Comparison of ENCODE assay signal across 12 cellular contexts in the genomic region with DNA sequence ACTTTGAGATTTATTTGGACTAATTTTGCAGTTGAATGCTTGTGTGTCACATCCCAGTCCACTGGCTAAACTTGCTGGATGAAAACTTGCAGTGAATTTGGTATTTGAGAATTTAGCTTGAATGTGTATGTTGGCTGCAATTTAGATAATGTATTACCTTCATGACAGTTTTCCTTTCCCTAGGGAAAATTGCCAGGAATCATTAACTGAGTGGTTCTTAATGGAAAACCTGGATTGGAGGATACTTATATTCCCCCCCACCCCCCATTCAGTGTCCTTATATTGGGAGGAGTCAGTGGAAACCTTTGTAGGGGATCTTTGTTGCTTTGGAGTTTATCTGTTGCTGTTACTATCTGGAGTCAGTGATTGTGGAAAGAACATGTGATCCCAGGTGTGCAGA.
DNase-seq lines count a peak whose midpoint lies in the region; TF ChIP-seq lines count a peak whose summit lies in the region.
"Had no signal": no experiment of that assay in that cellular context is flagged by ENCODE, and none has a peak within 500 bp of the region (broad histone marks: within the 10 kb centered on the region; RNA-seq: fewer than 3 reads in every experiment).

No MANE protein-coding gene starts in this region.

- H3K9me2 ChIP-seq in neural cell (ENCODE audit: insufficient read depth, low read length), result no peaks in the 10 kb centered on the region

- H3K4me2 ChIP-seq in neural cell (ENCODE audit: low read length), result peak overlapping the region; percentile 54

- no peak overlapping the region for H3K27ac Mint-ChIP-seq in Calu3 (ENCODE audit: unreplicated experiment)
- H3K27ac Mint-ChIP-seq in dendritic cell treated with granulocyte-macrophage colony-stimulating factor and Interleukin-4, amounts not matched to agents 40 ng/mL and 50 ng/mL, for 4 days, result no peak overlapping the region

- H2AFZ ChIP-seq in neural cell (ENCODE audit: low read depth, low read length), result no peak overlapping the region

- no peaks in the 10 kb centered on the region for H3K9me3 Mint-ChIP-seq in Calu3 (ENCODE audit: low read depth, unreplicated experiment)
- H3K9me3 Mint-ChIP-seq in dendritic cell treated with granulocyte-macrophage colony-stimulating factor and Interleukin-4, amounts not matched to agents 40 ng/mL and 50 ng/mL, for 4 days, result peaks cover 11% of the 10 kb centered on the region

- H3K4me3 ChIP-seq in neural cell (ENCODE audit: low read length), result peak overlapping the region; percentile 73
- no peak overlapping the region for H3K4me3 ChIP-seq in SJCRH30

- peaks cover 24% of the 10 kb centered on the region for H3K36me3 Mint-ChIP-seq in Calu3 (ENCODE audit: insufficient read depth, unreplicated experiment)
- H3K36me3 Mint-ChIP-seq in dendritic cell treated with granulocyte-macrophage colony-stimulating factor and Interleukin-4, amounts not matched to agents 40 ng/mL and 50 ng/mL, for 4 days (ENCODE audit: low read depth), result peaks cover 40% of the 10 kb centered on the region

- peak overlapping the region; percentile 91 for H3K4me3 Mint-ChIP-seq in Calu3 (ENCODE audit: low read depth, unreplicated experiment)
- H3K4me3 Mint-ChIP-seq in dendritic cell treated with granulocyte-macrophage colony-stimulating factor and Interleukin-4, amounts not matched to agents 40 ng/mL and 50 ng/mL, for 4 days, result peak overlapping the region; percentile 17

- no peak for TF ChIP-seq EP300 in neural cell (conservative IDR thresholded peaks at IDR 0.05; ENCODE audit: poor library complexity, severe bottlenecking)

- H3K36me3 ChIP-seq in neural cell (ENCODE audit: insufficient read depth, low read length) (no peaks in the 10 kb centered on the region), SJCRH30 (no peaks in the 10 kb centered on the region)
- H3K36me3 ChIP-seq: sigmoid colon had no signal

- H3K79me2 ChIP-seq in neural cell (replicated peaks; ENCODE audit: insufficient read depth, low read length), result peaks cover 22% of the 10 kb centered on the region

- no peak overlapping the region for H3K9ac ChIP-seq in neural cell (ENCODE audit: low read length)

- TF ChIP-seq RAD21 in neural cell (conservative IDR thresholded peaks at IDR 0.05), result no peak

- H3K27me3 ChIP-seq in neural cell (ENCODE audit: insufficient read depth, low read depth, low read length) (no peaks in the 10 kb centered on the region), SJCRH30 (no peaks in the 10 kb centered on the region)
- H3K27me3 ChIP-seq: sigmoid colon had no signal

- H4K20me1 ChIP-seq in neural cell (ENCODE audit: insufficient read depth), result no peaks in the 10 kb centered on the region

- CTCF ChIA-PET in Calu3 (lab: Charles Lee), result no interaction called here

- TF ChIP-seq CTCF in Calu3 (IDR thresholded peaks at IDR 0.05; ENCODE audit: unreplicated experiment) (no peak), neural cell (IDR thresholded peaks at IDR 0.05; ENCODE audit: poor library complexity, severe bottlenecking) (no peak)

- H3K4me1 Mint-ChIP-seq in Calu3 (ENCODE audit: low read depth, unreplicated experiment), result no peaks in the 10 kb centered on the region
- peaks cover 26% of the 10 kb centered on the region for H3K4me1 Mint-ChIP-seq in dendritic cell treated with granulocyte-macrophage colony-stimulating factor and Interleukin-4, amounts not matched to agents 40 ng/mL and 50 ng/mL, for 4 days (ENCODE audit: low read depth)

- intact Hi-C loops in Calu3 (cut with micrococcal nuclease; ENCODE audit: unreplicated experiment), result no loop called here
- intact Hi-C loops in dendritic cell treated with granulocyte-macrophage colony-stimulating factor and Interleukin-4, amounts not matched to agents 40 ng/mL and 50 ng/mL, for 4 days (cut with micrococcal nuclease), result loop anchor here (10.0 kb wide), 1 partner anchor 48 kb away; no protein-coding TSS in a partner anchor

- no peaks in the 10 kb centered on the region for H3K27me3 Mint-ChIP-seq in Calu3 (ENCODE audit: unreplicated experiment)
- no peaks in the 10 kb centered on the region for H3K27me3 Mint-ChIP-seq in dendritic cell treated with granulocyte-macrophage colony-stimulating factor and Interleukin-4, amounts not matched to agents 40 ng/mL and 50 ng/mL, for 4 days

- DNase-seq in Calu3 (no peak), NCI-H1048 (lab: John Stamatoyannopoulos, UW) (peak; percentile 12), substantia nigra (lab: John Stamatoyannopoulos, UW) (no peak), cerebellum (ENCODE audit: low spot score) (no peak), SJCRH30 (no peak), OCI-M2 (lab: John Stamatoyannopoulos, UW; ENCODE audit: unreplicated experiment) (no peak)
- DNase-seq: activated effector memory CD4-positive, alpha-beta T cell treated with Interleukin-2 at 50 U/mL for 16 hours; foreskin melanocyte; RPMI8226; sigmoid colon had no signal

- H3K9me3 ChIP-seq in neural cell (ENCODE audit: low read length) (no peaks in the 10 kb centered on the region), SJCRH30 (replicated peaks) (0 out of 2 replicates have a peak, but pooled peaks cover 2% of the 10 kb centered on the region)
- H3K9me3 ChIP-seq: sigmoid colon had no signal

- BruUV-seq in Calu3 (replicated peaks; lab: Mats Ljungman, UMichigan), result no TSS peak

- no peaks in the 10 kb centered on the region for H3F3A ChIP-seq in neural cell (ENCODE audit: insufficient read depth, low read length, poor library complexity, severe bottlenecking)

- H3K4me1 ChIP-seq in SJCRH30, result no peaks in the 10 kb centered on the region

- H3K27ac ChIP-seq in neural cell (ENCODE audit: low read length) (no peak overlapping the region), substantia nigra (ENCODE audit: low read depth, low read length, poor library complexity, severe bottlenecking) (no peak overlapping the region), SJCRH30 (no peak overlapping the region)

TF ChIP-seq in neural cell, 6 proteins besides CTCF, POLR2A, EP300 and RAD21:
- TF ChIP-seq, protein P1, sequence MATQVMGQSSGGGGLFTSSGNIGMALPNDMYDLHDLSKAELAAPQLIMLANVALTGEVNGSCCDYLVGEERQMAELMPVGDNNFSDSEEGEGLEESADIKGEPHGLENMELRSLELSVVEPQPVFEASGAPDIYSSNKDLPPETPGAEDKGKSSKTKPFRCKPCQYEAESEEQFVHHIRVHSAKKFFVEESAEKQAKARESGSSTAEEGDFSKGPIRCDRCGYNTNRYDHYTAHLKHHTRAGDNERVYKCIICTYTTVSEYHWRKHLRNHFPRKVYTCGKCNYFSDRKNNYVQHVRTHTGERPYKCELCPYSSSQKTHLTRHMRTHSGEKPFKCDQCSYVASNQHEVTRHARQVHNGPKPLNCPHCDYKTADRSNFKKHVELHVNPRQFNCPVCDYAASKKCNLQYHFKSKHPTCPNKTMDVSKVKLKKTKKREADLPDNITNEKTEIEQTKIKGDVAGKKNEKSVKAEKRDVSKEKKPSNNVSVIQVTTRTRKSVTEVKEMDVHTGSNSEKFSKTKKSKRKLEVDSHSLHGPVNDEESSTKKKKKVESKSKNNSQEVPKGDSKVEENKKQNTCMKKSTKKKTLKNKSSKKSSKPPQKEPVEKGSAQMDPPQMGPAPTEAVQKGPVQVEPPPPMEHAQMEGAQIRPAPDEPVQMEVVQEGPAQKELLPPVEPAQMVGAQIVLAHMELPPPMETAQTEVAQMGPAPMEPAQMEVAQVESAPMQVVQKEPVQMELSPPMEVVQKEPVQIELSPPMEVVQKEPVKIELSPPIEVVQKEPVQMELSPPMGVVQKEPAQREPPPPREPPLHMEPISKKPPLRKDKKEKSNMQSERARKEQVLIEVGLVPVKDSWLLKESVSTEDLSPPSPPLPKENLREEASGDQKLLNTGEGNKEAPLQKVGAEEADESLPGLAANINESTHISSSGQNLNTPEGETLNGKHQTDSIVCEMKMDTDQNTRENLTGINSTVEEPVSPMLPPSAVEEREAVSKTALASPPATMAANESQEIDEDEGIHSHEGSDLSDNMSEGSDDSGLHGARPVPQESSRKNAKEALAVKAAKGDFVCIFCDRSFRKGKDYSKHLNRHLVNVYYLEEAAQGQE (IDR thresholded peaks at IDR 0.05; ENCODE audit: borderline replicate concordance), result no peak
- no peak for TF ChIP-seq MXI1 (conservative IDR thresholded peaks at IDR 0.05; ENCODE audit: poor library complexity, severe bottlenecking)
- no peak for TF ChIP-seq POLR2AphosphoS5 (IDR thresholded peaks at IDR 0.05)
- TF ChIP-seq SMC3 (conservative IDR thresholded peaks at IDR 0.05; ENCODE audit: poor library complexity), result no peak
- no peak for TF ChIP-seq EZH2 (IDR thresholded peaks at IDR 0.05; ENCODE audit: borderline replicate concordance, insufficient read depth, low read length, poor library complexity, severe bottlenecking)
- TF ChIP-seq TAF1 (IDR thresholded peaks at IDR 0.05; ENCODE audit: low read depth), result no peak
